8 cellular contexts compared by ENCODE assay signal in the genomic region with DNA sequence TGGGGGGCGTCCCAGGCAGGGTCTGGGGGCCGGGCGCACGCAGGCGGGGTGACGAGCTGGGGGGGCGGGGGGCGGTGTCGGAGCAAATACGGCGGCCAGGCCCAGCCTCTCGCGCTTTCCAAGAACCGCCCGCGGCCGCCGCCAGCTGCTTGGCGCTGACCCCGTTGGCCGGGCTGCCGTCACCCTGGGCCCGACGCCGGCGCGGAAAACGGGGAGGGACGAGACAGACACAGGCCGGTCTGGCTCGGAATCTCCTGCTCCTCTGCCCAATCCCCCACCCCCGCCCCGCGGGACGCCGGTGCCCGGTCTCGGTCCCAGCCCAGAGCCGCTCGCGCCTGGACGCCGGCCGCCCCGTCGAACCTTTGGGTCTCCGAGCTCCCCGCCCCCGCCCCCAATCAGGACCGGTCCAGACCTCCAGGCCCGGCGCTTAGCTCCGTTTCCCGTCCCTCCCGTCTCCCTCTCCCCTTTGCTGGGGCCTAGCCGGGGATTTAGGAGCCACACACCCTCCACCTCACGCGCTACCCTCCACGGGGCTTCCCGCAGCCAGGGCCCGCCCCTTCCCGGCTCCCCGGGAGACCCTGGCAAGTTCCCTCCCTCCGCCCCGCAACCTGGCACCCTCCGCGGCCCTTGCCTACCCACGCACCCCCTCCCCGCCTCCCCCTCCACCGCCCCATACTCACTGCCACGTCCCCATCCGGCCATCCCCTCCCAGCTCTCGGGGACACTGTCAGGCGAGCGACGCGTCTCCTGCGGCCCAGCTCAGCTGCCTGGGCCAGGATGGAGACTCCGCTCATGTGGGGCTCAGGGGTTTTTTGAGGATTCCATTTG. TPM values are rescaled to one million over a fixed set of nuclear protein-coding genes. Genes with fewer than 3 reads are reported as not detected.
DNase-seq lines count a peak whose midpoint lies in the region; ATAC-seq and TF ChIP-seq lines count a peak whose summit lies in the region.

No MANE protein-coding gene starts in this region.

- no peak for TF ChIP-seq CTCF in cardiac fibroblast (IDR thresholded peaks at IDR 0.05; ENCODE audit: low read depth, low read length)
- TF ChIP-seq CTCF in suprapubic skin (IDR thresholded peaks at IDR 0.05): no peak

- peak overlapping the region; percentile 57 for H3K27ac ChIP-seq in suprapubic skin

- peaks cover 4% of the 10 kb centered on the region for H3K36me3 ChIP-seq in suprapubic skin

- 7% methylated on average over 25 of the region's 79 CpGs for WGBS in suprapubic skin

- DNase-seq in NCI-H82 (lab: John Stamatoyannopoulos, UW): peak; percentile 54
- DNase-seq in NCI-H82 treated with DMSO at 0.1 percent for 48 hours (lab: John Stamatoyannopoulos, UW; ENCODE audit: unreplicated experiment): no peak
- peak; percentile 23 to 65 for DNase-seq in cardiac fibroblast (ENCODE audit: low read depth in 2 of 2)
- DNase-seq in left colon: peak; percentile 20 to 52
- peak in 1 of 2 donors; percentile 83 for DNase-seq in suprapubic skin (ENCODE audit: low spot score in 2 of 2)
- no peak for DNase-seq in stimulated activated CD4-positive, alpha-beta T cell treated with anti-CD3 and anti-CD28 coated beads, Interleukin-1b, Interleukin-23, amount 100 ng/mL, for 48 hours

- H3K9me3 ChIP-seq in suprapubic skin: no peaks in the 10 kb centered on the region

- H3K4me3 ChIP-seq in cardiac fibroblast (replicated peaks in 1 of 2; ENCODE audit: low read depth in 2 of 2, low read length in 2 of 2): no peak overlapping the region
- peak overlapping the region; percentile 33 for H3K4me3 ChIP-seq in suprapubic skin

- no peak for TF ChIP-seq EP300 in suprapubic skin (IDR thresholded peaks at IDR 0.05)

- H3K27me3 ChIP-seq in suprapubic skin: peaks cover 30% of the 10 kb centered on the region

- no peak for ATAC-seq in left colon
- ATAC-seq in esophagus mucosa: no peak
- no peak for ATAC-seq in HG02884 (IDR thresholded peaks at IDR 0.05; ENCODE audit: unreplicated experiment)

- H3K4me1 ChIP-seq in suprapubic skin: peaks cover 58% of the 10 kb centered on the region

- intact Hi-C loops in left colon (cut with DNase I, micrococcal nuclease): no loop called here

- TF ChIP-seq POLR2A in suprapubic skin (IDR thresholded peaks at IDR 0.05): no peak

RNA-seq across cellular contexts. Expression of a gene that starts 0.8 kb away (rescaled TPM):
- total RNA-seq in left colon: 1 to 10 TPM; 1.2 to 7.2 TPM
- 1 to 10 TPM; 1.7 to 3.1 (median 2.9) TPM for total RNA-seq in suprapubic skin
- total RNA-seq in esophagus mucosa: 0.92 TPM

RNA-seq across cellular contexts. Expression of a gene that starts 15.9 kb away (rescaled TPM):
- 10 to 100 TPM; 84.8 to 86.1 TPM for total RNA-seq in left colon
- 100 to 1,000 TPM; 131 to 212 (median 154) TPM for total RNA-seq in suprapubic skin
- total RNA-seq in esophagus mucosa: 87.5 TPM

RNA-seq across cellular contexts. Expression of a gene that starts 27.6 kb away (rescaled TPM):
- 10 to 100 TPM; 29.6 to 37.0 TPM for total RNA-seq in left colon
- 10 to 100 TPM; 18.1 to 28.6 (median 23.3) TPM for total RNA-seq in suprapubic skin
- 10.9 TPM for total RNA-seq in esophagus mucosa

RNA-seq across cellular contexts. Expression of a gene that starts 31.2 kb away (rescaled TPM):
- total RNA-seq in left colon: 1 to 10 TPM; 3.1 to 3.3 TPM
- 10 to 100 TPM in 3 of 4 donors, 1 to 10 TPM in 1; 9.0 to 26.2 (median 24.5) TPM for total RNA-seq in suprapubic skin
- 5.7 TPM for total RNA-seq in esophagus mucosa

RNA-seq across cellular contexts. Expression of a gene that starts 56.5 kb away (rescaled TPM):
- total RNA-seq in left colon (100 to 1,000 TPM; 118 to 130 TPM), suprapubic skin (100 to 1,000 TPM; 102 to 115 (median 109) TPM), esophagus mucosa (106 TPM)

Comparison
In these comparisons a context has a peak if more than half of its experiments do, and no peak if none do; other contexts are left out.
1. DNase-seq: peak in NCI-H82 (single experiment), cardiac fibroblast (2 of 2) and left colon (2 of 2); none in NCI-H82 treated with DMSO at 0.1 percent for 48 hours (single experiment) and stimulated activated CD4-positive, alpha-beta T cell treated with anti-CD3 and anti-CD28 coated beads, Interleukin-1b, Interleukin-23, amount 100 ng/mL, for 48 hours (single experiment).